In the genomic region with DNA sequence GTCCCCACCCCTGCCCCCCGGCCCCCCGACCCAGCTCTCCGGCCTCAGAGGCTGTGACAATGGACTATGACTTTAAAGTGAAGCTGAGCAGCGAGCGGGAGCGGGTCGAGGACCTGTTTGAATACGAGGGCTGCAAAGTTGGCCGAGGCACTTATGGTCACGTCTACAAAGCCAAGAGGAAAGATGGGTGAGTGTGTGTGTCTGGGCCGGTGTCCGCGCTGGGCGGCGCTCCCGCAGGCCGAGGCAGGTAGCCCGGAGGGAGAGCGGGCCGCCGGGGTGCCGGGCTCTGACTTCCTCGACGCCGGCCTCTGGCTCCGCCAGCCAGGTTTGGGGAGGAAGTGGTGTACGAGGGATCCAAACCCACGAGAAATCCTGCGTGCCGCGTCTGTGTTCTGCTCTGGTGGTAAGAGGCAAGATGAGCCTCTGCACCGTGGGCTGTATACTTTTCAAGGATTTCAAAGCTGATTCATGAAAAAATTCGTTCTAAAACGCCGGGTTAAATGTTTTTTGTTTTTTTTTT, we compare ENCODE assay signal across 8 cellular contexts. TPM values are rescaled to one million over a fixed set of nuclear protein-coding genes. Genes with fewer than 3 reads are reported as not detected.
A peak's percentile ranks its signal among the peaks of the same experiment; 100 is the strongest.
DNase-seq lines count a peak whose midpoint lies in the region; ATAC-seq and TF ChIP-seq lines count a peak whose summit lies in the region.

No MANE protein-coding gene starts in this region.

- peaks cover 8 to 24% of the 10 kb centered on the region in 2 donors for H3K4me1 Mint-ChIP-seq in stimulated activated naive B cell treated with anti-CD40 and anti-IgM and Interleukin-4, amounts not matched to agents 10 μg/mL and 1 μg/mL and 100 μg/mL, for 72 hours

- H3K9me3 Mint-ChIP-seq in stimulated activated naive B cell treated with anti-CD40 and anti-IgM and Interleukin-4, amounts not matched to agents 10 μg/mL and 1 μg/mL and 100 μg/mL, for 72 hours = no peaks in the 10 kb centered on the region

- peak overlapping the region; percentile 89 for H3K4me3 ChIP-seq in AG04449 (ENCODE audit: low read depth, low read length)

- no peak for TF ChIP-seq CTCF in AG04449 (IDR thresholded peaks at IDR 0.05; ENCODE audit: insufficient read depth, low read length, missing control alignments)

- H3K27me3 Mint-ChIP-seq in stimulated activated naive B cell treated with anti-CD40 and anti-IgM and Interleukin-4, amounts not matched to agents 10 μg/mL and 1 μg/mL and 100 μg/mL, for 72 hours = no peaks in the 10 kb centered on the region

- peak overlapping the region; percentile 82 for H3K27ac Mint-ChIP-seq in stimulated activated naive B cell treated with anti-CD40 and anti-IgM and Interleukin-4, amounts not matched to agents 10 μg/mL and 1 μg/mL and 100 μg/mL, for 72 hours

- ATAC-seq in GM18519 (IDR thresholded peaks at IDR 0.05; ENCODE audit: low FRiP score, unreplicated experiment) (peak; percentile 22), HG03060 (IDR thresholded peaks at IDR 0.05; ENCODE audit: low read depth, unreplicated experiment) (peak; percentile 18), esophagus mucosa (peak; percentile 70)
- ATAC-seq in stimulated activated naive B cell treated with anti-CD40 and anti-IgM and Interleukin-4, amounts not matched to agents 10 μg/mL and 1 μg/mL and 100 μg/mL, for 72 hours (replicated peaks) = peak; percentile 39 to 42

- POLR2A ChIA-PET in AG04449 (lab: Yijun Ruan, JAX) = no interaction called here

- H3K4me3 Mint-ChIP-seq in stimulated activated naive B cell treated with anti-CD40 and anti-IgM and Interleukin-4, amounts not matched to agents 10 μg/mL and 1 μg/mL and 100 μg/mL, for 72 hours = peak overlapping the region; percentile 84 to 89

- no peak for DNase-seq in AG04449 (ENCODE audit: low read depth, low spot score)
- peak; percentile 83 for DNase-seq in NCI-H748 treated with DMSO at 0.1 percent for 48 hours (lab: John Stamatoyannopoulos, UW)
- DNase-seq in activated T-cell treated with anti-CD3 and anti-CD28 coated beads for 48 hours (ENCODE audit: low read depth) = peak; percentile 33
- DNase-seq in myocyte (ENCODE audit: low read depth) = peak; percentile 43
- peak; percentile 33 for DNase-seq in stimulated activated naive B cell treated with anti-CD40 and anti-IgM and Interleukin-4, amounts not matched to agents 10 μg/mL and 1 μg/mL and 100 μg/mL, for 72 hours

- no peaks in the 10 kb centered on the region for H3K36me3 Mint-ChIP-seq in stimulated activated naive B cell treated with anti-CD40 and anti-IgM and Interleukin-4, amounts not matched to agents 10 μg/mL and 1 μg/mL and 100 μg/mL, for 72 hours

- CTCF ChIA-PET in AG04449 (lab: Yijun Ruan, JAX) = interaction anchor here (0.9 to 1.2 kb wide), 4 partner anchors 9 to 70 kb away, joined by 3 read pairs; no protein-coding TSS in a partner anchor

RNA-seq across cellular contexts. Expression of gene CDK8, which starts 0.7 kb away (rescaled TPM):
- total RNA-seq in esophagus mucosa (7.7 TPM), myocyte (12.7 and 15.1 TPM in 2 replicates)
- 8.2 TPM for polyA plus RNA-seq in myocyte (2012)

RNA-seq across cellular contexts. Expression of gene RNF6, which starts 32.5 kb away (rescaled TPM):
- total RNA-seq in esophagus mucosa (28.9 TPM), myocyte (71.4 and 72.7 TPM in 2 replicates)
- polyA plus RNA-seq in myocyte (2012) = 32.1 TPM

Comparison
In these comparisons a context has a peak if more than half of its experiments do, and no peak if none do; other contexts are left out.
1. ATAC-seq: peak in every context shown above with its lines; median percentile 70 in esophagus mucosa; 40 in stimulated activated naive B cell treated with anti-CD40 and anti-IgM and Interleukin-4, amounts not matched to agents 10 μg/mL and 1 μg/mL and 100 μg/mL, for 72 hours; 22 in GM18519; 18 in HG03060.